ENCODE assay signal across 11 cellular contexts in the genomic region with DNA sequence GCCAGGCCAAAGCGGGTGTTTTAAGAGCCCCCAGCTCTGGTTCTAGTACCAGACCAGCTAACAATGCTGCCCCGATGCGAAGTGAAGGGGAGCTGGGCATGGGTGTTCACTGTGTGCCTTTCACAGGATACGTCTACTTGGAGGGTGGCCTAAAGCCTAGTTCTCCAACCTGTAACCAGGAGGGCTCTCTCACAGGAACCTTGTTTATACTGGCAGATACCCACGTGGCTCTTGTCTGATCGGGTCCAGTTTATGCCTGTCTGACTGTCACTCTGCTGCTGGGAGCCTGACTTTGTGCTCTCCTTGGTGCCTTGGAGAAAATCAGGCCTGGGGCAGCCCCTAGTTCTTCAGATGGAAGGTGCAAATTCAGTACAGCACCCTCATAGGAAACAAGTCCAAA.
DNase-seq lines count a peak whose midpoint lies in the region; ATAC-seq and TF ChIP-seq lines count a peak whose summit lies in the region.
"Had no signal": no experiment of that assay in that cellular context is flagged by ENCODE, and none has a peak within 500 bp of the region (broad histone marks: within the 10 kb centered on the region; RNA-seq: fewer than 3 reads in every experiment).

No MANE protein-coding gene starts in this region.

- TF ChIP-seq CTCF in IMR-90 (conservative IDR thresholded peaks at IDR 0.05; ENCODE audit: low read depth, low read length): no peak
- TF ChIP-seq CTCF in OCI-LY3 (IDR thresholded peaks at IDR 0.05; ENCODE audit: low read depth, low read length): no peak
- TF ChIP-seq CTCF in foreskin keratinocyte (conservative IDR thresholded peaks at IDR 0.05): no peak

- H3K4me2 ChIP-seq in IMR-90 (ENCODE audit: low read depth, low read length) (no peak overlapping the region), OCI-LY3 (ENCODE audit: low read length) (peak overlapping the region; percentile 92)

- no peaks in the 10 kb centered on the region for H3K9me3 ChIP-seq in IMR-90 (ENCODE audit: control insufficient read depth, insufficient read depth, low read length)
- no peaks in the 10 kb centered on the region for H3K9me3 ChIP-seq in OCI-LY3 (ENCODE audit: insufficient read depth, low read length)
- H3K9me3 ChIP-seq: HAP-1 had no signal

- no peak overlapping the region for H2BK120ac ChIP-seq in IMR-90 (ENCODE audit: low read depth, low read length)

- no peaks in the 10 kb centered on the region for H3K9me1 ChIP-seq in IMR-90 (ENCODE audit: insufficient read depth, low read length)

- H3K23ac ChIP-seq in IMR-90 (ENCODE audit: low read depth, low read length): no peak overlapping the region

- H2BK20ac ChIP-seq in IMR-90 (ENCODE audit: low read depth, low read length): no peak overlapping the region

- H3K36me3 ChIP-seq in IMR-90 (ENCODE audit: control insufficient read depth, insufficient read depth, low read length) (no peaks in the 10 kb centered on the region), OCI-LY3 (replicated peaks; ENCODE audit: low read depth, low read length) (no peaks in the 10 kb centered on the region)
- H3K36me3 ChIP-seq: HAP-1 had no signal

- no peak overlapping the region for H2AFZ ChIP-seq in IMR-90 (replicated peaks; ENCODE audit: low read length, poor library complexity)
- 0 out of 2 replicates have a peak overlapping the region, but pooled peaks have one; percentile 28 for H2AFZ ChIP-seq in OCI-LY3 (ENCODE audit: low read depth, low read length)

- H3K4ac ChIP-seq in IMR-90 (ENCODE audit: low read depth, low read length): no peak overlapping the region

- BruUV-seq in IMR-90 (replicated peaks; lab: Mats Ljungman, UMichigan): no TSS peak

- no peak overlapping the region for H4K8ac ChIP-seq in IMR-90 (ENCODE audit: low read depth in 2 of 2, low read length in 2 of 2)

- H3K9me3 Mint-ChIP-seq in stimulated activated memory B cell treated with anti-CD40 and anti-IgM and Interleukin-4, amounts not matched to agents 10 μg/mL and 1 μg/mL and 100 μg/mL, for 72 hours: no peaks in the 10 kb centered on the region

- H3K27me3 Mint-ChIP-seq in stimulated activated memory B cell treated with anti-CD40 and anti-IgM and Interleukin-4, amounts not matched to agents 10 μg/mL and 1 μg/mL and 100 μg/mL, for 72 hours: no peaks in the 10 kb centered on the region

- no peak overlapping the region; the same call in 1 of the 2 replicates for H3K18ac ChIP-seq in IMR-90 (ENCODE audit: low read depth, low read length)

- H2BK5ac ChIP-seq in IMR-90 (ENCODE audit: low read depth, low read length, poor library complexity, severe bottlenecking): no peak overlapping the region

- H3K4me3 ChIP-seq in IMR-90 (ENCODE audit: insufficient read depth, low read depth, low read length): no peak overlapping the region
- peak overlapping the region; percentile 62 for H3K4me3 ChIP-seq in OCI-LY3 (ENCODE audit: low read length)
- H3K4me3 ChIP-seq: HAP-1 had no signal

- peaks cover 58% of the 10 kb centered on the region for H3K4me1 Mint-ChIP-seq in stimulated activated memory B cell treated with anti-CD40 and anti-IgM and Interleukin-4, amounts not matched to agents 10 μg/mL and 1 μg/mL and 100 μg/mL, for 72 hours

- no peak for TF ChIP-seq RAD21 in IMR-90 (IDR thresholded peaks at IDR 0.05; ENCODE audit: low read length)

- POLR2A ChIA-PET in IMR-90 (lab: Charles Lee; ENCODE audit: unreplicated experiment): no interaction called here

- no peak overlapping the region for H4K5ac ChIP-seq in IMR-90 (ENCODE audit: low read depth, low read length)

- H3K27me3 ChIP-seq in IMR-90 (ENCODE audit: control insufficient read depth, insufficient read depth, low read length) (no peaks in the 10 kb centered on the region), OCI-LY3 (ENCODE audit: low read depth, low read length) (no peaks in the 10 kb centered on the region), foreskin keratinocyte (no peaks in the 10 kb centered on the region)

- H3K56ac ChIP-seq in IMR-90 (ENCODE audit: extremely low read depth, insufficient read depth, low read length): no peak overlapping the region

- peak overlapping the region; percentile 7 for H3K27ac Mint-ChIP-seq in stimulated activated memory B cell treated with anti-CD40 and anti-IgM and Interleukin-4, amounts not matched to agents 10 μg/mL and 1 μg/mL and 100 μg/mL, for 72 hours

- dilution Hi-C loops in IMR-90 (cut with HindIII; ENCODE audit: low sequenced_read_pairs, unreplicated experiment): no loop called here

- no peak overlapping the region for H4K91ac ChIP-seq in IMR-90 (ENCODE audit: insufficient read depth, low read depth, low read length)

- DNase-seq in IMR-90 (no peak), foreskin keratinocyte (no peak), CD1c-positive myeloid dendritic cell (ENCODE audit: extremely low spot score) (no peak), COLO668 (lab: John Stamatoyannopoulos, UW; ENCODE audit: unreplicated experiment) (no peak)
- DNase-seq: DMS 273 treated with DMSO at 0.1 percent for 48 hours, NCI-H1436 treated with DMSO at 0.1 percent for 48 hours, NCI-H226 had no signal

- H3K4me3 Mint-ChIP-seq in stimulated activated memory B cell treated with anti-CD40 and anti-IgM and Interleukin-4, amounts not matched to agents 10 μg/mL and 1 μg/mL and 100 μg/mL, for 72 hours: no peak overlapping the region

- CTCF ChIA-PET in IMR-90 (lab: Yijun Ruan, JAX): interaction anchor here (1.2 to 2.1 kb wide), 2 partner anchors 56 to 176 kb away, joined by 3 to 10 read pairs; no protein-coding TSS in a partner anchor

- no peak overlapping the region for H2BK15ac ChIP-seq in IMR-90 (ENCODE audit: low read depth, low read length)

- H3K79me1 ChIP-seq in IMR-90 (ENCODE audit: low read depth in 1 of 2, low read length in 2 of 2): no peaks in the 10 kb centered on the region

- H2AK5ac ChIP-seq in IMR-90 (ENCODE audit: low read depth, low read length): 0 out of 2 replicates have a peak overlapping the region, but pooled peaks have one; percentile 34

- no peak for ATAC-seq in IMR-90 (ENCODE audit: low read depth)
- ATAC-seq in foreskin keratinocyte: no peak
- ATAC-seq in stimulated activated memory B cell treated with anti-CD40 and anti-IgM and Interleukin-4, amounts not matched to agents 10 μg/mL and 1 μg/mL and 100 μg/mL, for 72 hours: no peak
- ATAC-seq in GM21390 (IDR thresholded peaks at IDR 0.05; ENCODE audit: unreplicated experiment): no peak

- no peak for TF ChIP-seq POLR2A in IMR-90 (IDR thresholded peaks at IDR 0.05; ENCODE audit: low read depth, low read length)

- H3K79me2 ChIP-seq in OCI-LY3 (ENCODE audit: low read length): 0 out of 2 replicates have a peak, but pooled peaks cover 3% of the 10 kb centered on the region

- H3K14ac ChIP-seq in IMR-90 (replicated peaks; ENCODE audit: low read depth, low read length): 0 out of 2 replicates have a peak overlapping the region, but pooled peaks have one; percentile 21

- 38% methylated on average over 2 of the region's 6 CpGs; no CpG with 5 or more reads in 1 of the 2 experiments for WGBS in IMR-90 (ENCODE audit: extremely low coverage in 2 of 2, insufficient read length in 1 of 2), 2 experiments

- no peaks in the 10 kb centered on the region for H4K20me1 ChIP-seq in IMR-90 (ENCODE audit: insufficient read depth, low read length)
- H4K20me1 ChIP-seq in OCI-LY3 (ENCODE audit: insufficient read depth, low read length): no peaks in the 10 kb centered on the region

- in situ Hi-C loops in IMR-90 (cut with MboI; ENCODE audit: low sequenced_read_pairs): no loop called here

- no peak overlapping the region for H3K9ac ChIP-seq in IMR-90 (ENCODE audit: low read depth, low read length)
- peak overlapping the region; percentile 91 for H3K9ac ChIP-seq in OCI-LY3 (ENCODE audit: low read length)

- intact Hi-C loops in IMR-90 (cut with micrococcal nuclease): no loop called here

- H3K4me1 ChIP-seq in IMR-90 (ENCODE audit: control insufficient read depth, insufficient read depth, low read length): peaks cover 2% of the 10 kb centered on the region; the same call in 1 of the 2 replicates
- H3K4me1 ChIP-seq in OCI-LY3 (ENCODE audit: low read length): peaks cover 82% of the 10 kb centered on the region
- H3K4me1 ChIP-seq in foreskin keratinocyte: peaks cover 18% of the 10 kb centered on the region
- H3K4me1 ChIP-seq: HAP-1 had no signal

- no peak overlapping the region for H2AK9ac ChIP-seq in IMR-90 (replicated peaks; ENCODE audit: low read depth, low read length, poor library complexity)

- H3K27ac ChIP-seq in IMR-90 (ENCODE audit: insufficient read depth, low read length): no peak overlapping the region
- peak overlapping the region; percentile 100 for H3K27ac ChIP-seq in OCI-LY3 (ENCODE audit: low read length)
- peak overlapping the region; percentile 14 for H3K27ac ChIP-seq in foreskin keratinocyte

- no peaks in the 10 kb centered on the region for H3K36me3 Mint-ChIP-seq in stimulated activated memory B cell treated with anti-CD40 and anti-IgM and Interleukin-4, amounts not matched to agents 10 μg/mL and 1 μg/mL and 100 μg/mL, for 72 hours

TF ChIP-seq in IMR-90, 13 proteins besides CTCF, POLR2A, EP300 and RAD21 (continues in another document):
- no peak for TF ChIP-seq RCOR1 (IDR thresholded peaks at IDR 0.05; ENCODE audit: insufficient replicate concordance, low read length)
- no peak for TF ChIP-seq MXI1 (IDR thresholded peaks at IDR 0.05; ENCODE audit: borderline replicate concordance, low read depth, low read length)
- TF ChIP-seq MAZ (IDR thresholded peaks at IDR 0.05; ENCODE audit: borderline replicate concordance, low read depth, low read length): no peak
- no peak for TF ChIP-seq MAFK (IDR thresholded peaks at IDR 0.05; ENCODE audit: low read depth, low read length)
- no peak for TF ChIP-seq CEBPB (IDR thresholded peaks at IDR 0.05; ENCODE audit: low read depth, low read length)
- TF ChIP-seq RFX5 (IDR thresholded peaks at IDR 0.05; ENCODE audit: low read depth, low read length): no peak
- TF ChIP-seq BHLHE40 (IDR thresholded peaks at IDR 0.05; ENCODE audit: low read depth, low read length): no peak
- no peak for TF ChIP-seq FOS (IDR thresholded peaks at IDR 0.05; ENCODE audit: low read depth, low read length)
- no peak for TF ChIP-seq CHD1 (IDR thresholded peaks at IDR 0.05; ENCODE audit: low read depth, low read length)
- TF ChIP-seq, protein P1, sequence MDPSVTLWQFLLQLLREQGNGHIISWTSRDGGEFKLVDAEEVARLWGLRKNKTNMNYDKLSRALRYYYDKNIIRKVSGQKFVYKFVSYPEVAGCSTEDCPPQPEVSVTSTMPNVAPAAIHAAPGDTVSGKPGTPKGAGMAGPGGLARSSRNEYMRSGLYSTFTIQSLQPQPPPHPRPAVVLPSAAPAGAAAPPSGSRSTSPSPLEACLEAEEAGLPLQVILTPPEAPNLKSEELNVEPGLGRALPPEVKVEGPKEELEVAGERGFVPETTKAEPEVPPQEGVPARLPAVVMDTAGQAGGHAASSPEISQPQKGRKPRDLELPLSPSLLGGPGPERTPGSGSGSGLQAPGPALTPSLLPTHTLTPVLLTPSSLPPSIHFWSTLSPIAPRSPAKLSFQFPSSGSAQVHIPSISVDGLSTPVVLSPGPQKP (IDR thresholded peaks at IDR 0.05; ENCODE audit: borderline replicate concordance, low read depth, low read length): no peak
